In genomic region chr1:16644179-16645043, GRCh38 we compare ENCODE assay signal across 1 cellular context.
TF ChIP-seq lines count a peak whose summit lies in the region.

No MANE protein-coding gene starts in this region.

TF ChIP-seq in HepG2, 621 proteins besides CTCF, POLR2A, EP300 and RAD21 (continued from another document and continues in another):
- TF ChIP-seq CSRNP2 (CRISPR knock-in tag; conservative IDR thresholded peaks at IDR 0.05; ENCODE audit: low read depth) (no peak; the same call in 1 of the 2 replicates), NFE2L2 (IDR thresholded peaks at IDR 0.05; ENCODE audit: low read length) (no peak), HIC2 (CRISPR knock-in tag; IDR thresholded peaks at IDR 0.05; ENCODE audit: low read depth) (peak; percentile 83), E2F1 (CRISPR knock-in tag; IDR thresholded peaks at IDR 0.05) (peak; percentile 93), ISL2 (CRISPR knock-in tag; IDR thresholded peaks at IDR 0.05) (peak; percentile 89), SMC3 (IDR thresholded peaks at IDR 0.05; ENCODE audit: low read length) (no peak; the same call in 1 of the 2 replicates), PAWR (CRISPR knock-in tag; IDR thresholded peaks at IDR 0.05; ENCODE audit: borderline replicate concordance) (peak; percentile 67; the same call in 1 of the 2 replicates), GPBP1L1 (CRISPR knock-in tag; IDR thresholded peaks at IDR 0.05) (no peak), HDAC6 (IDR thresholded peaks at IDR 0.05; ENCODE audit: low read depth, low read length) (no peak), NFIC (IDR thresholded peaks at IDR 0.05; ENCODE audit: low read length) (no peak), SALL1 (CRISPR knock-in tag; IDR thresholded peaks at IDR 0.05) (peak; percentile 97), ZNF556 (CRISPR knock-in tag; IDR thresholded peaks at IDR 0.05; ENCODE audit: borderline replicate concordance) (peak; percentile 97; the same call in 1 of the 2 replicates), ZNF101 (CRISPR knock-in tag; IDR thresholded peaks at IDR 0.05; ENCODE audit: borderline replicate concordance, low read depth) (peak; percentile 90; the same call in 1 of the 2 replicates), ZNF530 (CRISPR knock-in tag; IDR thresholded peaks at IDR 0.05; ENCODE audit: low read depth) (no peak), ZSCAN20 (CRISPR knock-in tag; IDR thresholded peaks at IDR 0.05; ENCODE audit: borderline replicate concordance) (peak; percentile 71), SIN3B (IDR thresholded peaks at IDR 0.05; ENCODE audit: low read length) (peak; percentile 91), KDM2A (CRISPR knock-in tag; IDR thresholded peaks at IDR 0.05; ENCODE audit: borderline replicate concordance, low read depth) (peak; percentile 100), CREB3 (CRISPR knock-in tag; IDR thresholded peaks at IDR 0.05) (peak; percentile 94), FOXA3 (CRISPR knock-in tag; IDR thresholded peaks at IDR 0.05) (peak; percentile 92), BRF2 (CRISPR knock-in tag; IDR thresholded peaks at IDR 0.05) (no peak; the same call in 1 of the 2 replicates), HNF4G (IDR thresholded peaks at IDR 0.05; ENCODE audit: borderline replicate concordance, low read depth, low read length) (no peak; the same call in 1 of the 2 replicates), HNF4G (CRISPR knock-in tag; IDR thresholded peaks at IDR 0.05; ENCODE audit: borderline replicate concordance, low read depth) (peak; percentile 93), NCOA5 (CRISPR knock-in tag; IDR thresholded peaks at IDR 0.05) (peak; percentile 48; the same call in 1 of the 2 replicates), ZNF362 (CRISPR knock-in tag; IDR thresholded peaks at IDR 0.05; ENCODE audit: borderline replicate concordance) (peak; percentile 68), NPAS2 (CRISPR knock-in tag; IDR thresholded peaks at IDR 0.05; ENCODE audit: borderline replicate concordance) (no peak), ZNF879 (CRISPR knock-in tag; IDR thresholded peaks at IDR 0.05) (peak; percentile 98), TRIM22 (IDR thresholded peaks at IDR 0.05) (0 out of 2 replicates have a peak, but pooled peaks have one; percentile 25), TEAD3 (CRISPR knock-in tag; optimal IDR thresholded peaks at IDR 0.05; ENCODE audit: borderline replicate concordance) (peak; percentile 96), ZMAT5 (CRISPR knock-in tag; IDR thresholded peaks at IDR 0.05; ENCODE audit: borderline replicate concordance, low read depth) (no peak), ATF3 (CRISPR knock-in tag; IDR thresholded peaks at IDR 0.05) (no peak; the same call in 1 of the 2 replicates), ZNF407 (CRISPR knock-in tag; IDR thresholded peaks at IDR 0.05; ENCODE audit: not compliant biosample characterization) (peak; percentile 98), SMAD1 (CRISPR knock-in tag; IDR thresholded peaks at IDR 0.05; ENCODE audit: borderline replicate concordance, low read depth) (peak; percentile 99), ZNF577 (CRISPR knock-in tag; IDR thresholded peaks at IDR 0.05; ENCODE audit: borderline replicate concordance, low read depth) (no peak), DRAP1 (CRISPR knock-in tag; IDR thresholded peaks at IDR 0.05) (peak; percentile 94), ELF1 (CRISPR knock-in tag; IDR thresholded peaks at IDR 0.05) (peak; percentile 81), ZNF619 (CRISPR knock-in tag; IDR thresholded peaks at IDR 0.05) (peak; percentile 99), ZFP62 (CRISPR knock-in tag; IDR thresholded peaks at IDR 0.05) (no peak), NONO (IDR thresholded peaks at IDR 0.05) (no peak), NONO (CRISPR knock-in tag; conservative IDR thresholded peaks at IDR 0.05) (peak; percentile 100)
